1 cellular context compared by ENCODE assay signal in genomic region chr21:42010507-42011493, GRCh38.
TF ChIP-seq lines count a peak whose summit lies in the region.

No MANE protein-coding gene starts in this region.

TF ChIP-seq in HCT116, 20 proteins besides CTCF, POLR2A, EP300 and RAD21 (continued from another document):
- TF ChIP-seq ATF3 (IDR thresholded peaks at IDR 0.05) (no peak), ZFX (IDR thresholded peaks at IDR 0.05) (peak; percentile 64; the same call in 1 of the 2 replicates), CEBPB (IDR thresholded peaks at IDR 0.05; ENCODE audit: low read depth) (no peak), TCF7L2 (IDR thresholded peaks at IDR 0.05; ENCODE audit: borderline replicate concordance, extremely low read depth, insufficient read depth, insufficient read length) (no peak), POLR2AphosphoS5 (IDR thresholded peaks at IDR 0.05; ENCODE audit: low read depth, low read length) (peak; percentile 68; the same call in 1 of the 2 replicates), SIN3A (IDR thresholded peaks at IDR 0.05; ENCODE audit: low read depth) (no peak), REST (IDR thresholded peaks at IDR 0.05; ENCODE audit: low read depth) (no peak), EGR1 (IDR thresholded peaks at IDR 0.05; ENCODE audit: low read depth) (no peak), MAX (IDR thresholded peaks at IDR 0.05) (no peak), SP1 (IDR thresholded peaks at IDR 0.05; ENCODE audit: low read depth) (no peak), CBX3 (IDR thresholded peaks at IDR 0.05; ENCODE audit: low read depth) (no peak), YY1 (IDR thresholded peaks at IDR 0.05; ENCODE audit: extremely low read depth, insufficient replicate concordance, low read depth, low read length) (no peak)
